ENCODE assay signal across 1 cellular context in genomic region chr4:67907650-67908049, GRCh38.
TF ChIP-seq lines count a peak whose summit lies in the region.

No MANE protein-coding gene starts in this region.

TF ChIP-seq in IMR-90, 13 proteins besides CTCF, POLR2A, EP300 and RAD21:
- no peak for TF ChIP-seq MAZ (IDR thresholded peaks at IDR 0.05; ENCODE audit: borderline replicate concordance, low read depth, low read length)
- TF ChIP-seq CHD1 (IDR thresholded peaks at IDR 0.05; ENCODE audit: low read depth, low read length): no peak
- TF ChIP-seq RFX5 (IDR thresholded peaks at IDR 0.05; ENCODE audit: low read depth, low read length): no peak
- no peak for TF ChIP-seq USF2 (IDR thresholded peaks at IDR 0.05; ENCODE audit: low read depth, low read length)
- TF ChIP-seq NFE2L2 (IDR thresholded peaks at IDR 0.05; ENCODE audit: low read depth, low read length): no peak
- no peak for TF ChIP-seq MXI1 (IDR thresholded peaks at IDR 0.05; ENCODE audit: borderline replicate concordance, low read depth, low read length)
- TF ChIP-seq, protein P1, sequence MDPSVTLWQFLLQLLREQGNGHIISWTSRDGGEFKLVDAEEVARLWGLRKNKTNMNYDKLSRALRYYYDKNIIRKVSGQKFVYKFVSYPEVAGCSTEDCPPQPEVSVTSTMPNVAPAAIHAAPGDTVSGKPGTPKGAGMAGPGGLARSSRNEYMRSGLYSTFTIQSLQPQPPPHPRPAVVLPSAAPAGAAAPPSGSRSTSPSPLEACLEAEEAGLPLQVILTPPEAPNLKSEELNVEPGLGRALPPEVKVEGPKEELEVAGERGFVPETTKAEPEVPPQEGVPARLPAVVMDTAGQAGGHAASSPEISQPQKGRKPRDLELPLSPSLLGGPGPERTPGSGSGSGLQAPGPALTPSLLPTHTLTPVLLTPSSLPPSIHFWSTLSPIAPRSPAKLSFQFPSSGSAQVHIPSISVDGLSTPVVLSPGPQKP (IDR thresholded peaks at IDR 0.05; ENCODE audit: borderline replicate concordance, low read depth, low read length): no peak
- no peak for TF ChIP-seq MAFK (IDR thresholded peaks at IDR 0.05; ENCODE audit: low read depth, low read length)
